Comparison of ENCODE assay signal across 20 cellular contexts in genomic region chr10:27413387-27413786, GRCh38.
"Had no signal": no experiment of that assay in that cellular context is flagged by ENCODE, and none has a peak within 500 bp of the region (broad histone marks: within the 10 kb centered on the region; RNA-seq: fewer than 3 reads in every experiment).

No MANE protein-coding gene starts in this region.

- H3K36me3 ChIP-seq: heart right ventricle, left lung, thyroid gland, WERI-Rb-1 had no signal

- H3K27me3 ChIP-seq: thyroid gland had no signal

- H3K36me3 Mint-ChIP-seq: stimulated activated memory B cell treated with anti-CD40 and anti-IgM and Interleukin-4, amounts not matched to agents 10 μg/mL and 1 μg/mL and 100 μg/mL, for 72 hours had no signal

- ATAC-seq: activated T-cell treated with anti-CD3 and anti-CD28 coated beads, Interleukin-2, amount 50 U/mL, for 72 hours; left lung; sciatic nerve had no signal

- DNase-seq: activated CD4-positive, alpha-beta T cell treated with anti-CD3 and anti-CD28 coated beads, Interleukin-2, amount 50 U/mL, for 4 hours; activated effector memory CD4-positive, alpha-beta T cell treated with anti-CD3 and anti-CD28 coated beads, Interleukin-2, amount 50 U/mL, for 16 hours; activated naive CD4-positive, alpha-beta T cell treated with anti-CD3 and anti-CD28 coated beads, Interleukin-2, amount 50 U/mL, for 16 hours; activated T-cell treated with anti-CD3 and anti-CD28 coated beads, Interleukin-2, amount 50 U/mL, for 72 hours; cerebellar nuclear complex; cortex of kidney; effector CD4-positive, alpha-beta T cell; heart right ventricle; islet precursor cell; stimulated activated CD4-positive, alpha-beta T cell treated with anti-CD3 and anti-CD28 coated beads, Interleukin-4, amount 100 ng/mL, for 4 hours; SW 1271; T-helper 2 cell; thyroid gland; WERI-Rb-1 had no signal

- H3K27ac Mint-ChIP-seq: activated T-cell treated with anti-CD3 and anti-CD28 coated beads, Interleukin-2, amount 50 U/mL, for 72 hours; nephron progenitor cell; stimulated activated memory B cell treated with anti-CD40 and anti-IgM and Interleukin-4, amounts not matched to agents 10 μg/mL and 1 μg/mL and 100 μg/mL, for 72 hours had no signal

- H3K4me1 Mint-ChIP-seq: nephron progenitor cell; stimulated activated memory B cell treated with anti-CD40 and anti-IgM and Interleukin-4, amounts not matched to agents 10 μg/mL and 1 μg/mL and 100 μg/mL, for 72 hours had no signal

- H3K4me3 Mint-ChIP-seq: activated T-cell treated with anti-CD3 and anti-CD28 coated beads, Interleukin-2, amount 50 U/mL, for 72 hours; nephron progenitor cell; stimulated activated memory B cell treated with anti-CD40 and anti-IgM and Interleukin-4, amounts not matched to agents 10 μg/mL and 1 μg/mL and 100 μg/mL, for 72 hours had no signal

- H3K27ac ChIP-seq: heart right ventricle, left lung, thyroid gland, WERI-Rb-1 had no signal

- H3K9me3 ChIP-seq: thyroid gland had no signal

- H3K4me1 ChIP-seq: heart right ventricle, left lung, thyroid gland had no signal

- FAIRE-seq: astrocyte, bronchial epithelial cell had no signal

- H3K4me3 ChIP-seq: heart right ventricle, left lung, thyroid gland had no signal
